Comparison of ENCODE assay signal across 1 cellular context in the genomic region with DNA sequence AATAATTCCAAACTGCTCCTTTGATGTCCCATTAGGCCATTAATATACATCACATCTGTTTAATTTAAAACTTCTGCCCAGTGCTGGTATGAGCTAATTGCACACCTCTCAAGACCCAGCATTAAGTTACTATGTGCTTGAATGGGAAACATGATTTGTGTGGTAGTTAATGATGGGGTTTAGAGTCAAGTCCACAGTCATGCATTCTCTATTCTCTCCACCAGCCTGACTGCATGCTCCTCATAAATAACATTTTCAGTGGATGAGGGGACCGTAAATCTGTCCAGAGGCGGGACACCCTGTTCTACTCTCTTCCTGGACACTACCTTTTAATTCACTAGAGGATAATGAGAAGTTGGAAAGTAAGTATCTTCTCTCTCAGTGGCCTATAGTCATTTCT.
TF ChIP-seq lines count a peak whose summit lies in the region.

No MANE protein-coding gene starts in this region.

TF ChIP-seq in K562, 482 proteins besides CTCF, POLR2A, EP300 and RAD21 (continued from another document):
- TF ChIP-seq, protein P1, sequence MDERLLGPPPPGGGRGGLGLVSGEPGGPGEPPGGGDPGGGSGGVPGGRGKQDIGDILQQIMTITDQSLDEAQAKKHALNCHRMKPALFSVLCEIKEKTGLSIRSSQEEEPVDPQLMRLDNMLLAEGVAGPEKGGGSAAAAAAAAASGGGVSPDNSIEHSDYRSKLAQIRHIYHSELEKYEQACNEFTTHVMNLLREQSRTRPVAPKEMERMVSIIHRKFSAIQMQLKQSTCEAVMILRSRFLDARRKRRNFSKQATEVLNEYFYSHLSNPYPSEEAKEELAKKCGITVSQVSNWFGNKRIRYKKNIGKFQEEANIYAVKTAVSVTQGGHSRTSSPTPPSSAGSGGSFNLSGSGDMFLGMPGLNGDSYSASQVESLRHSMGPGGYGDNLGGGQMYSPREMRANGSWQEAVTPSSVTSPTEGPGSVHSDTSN (CRISPR knock-in tag; IDR thresholded peaks at IDR 0.05; ENCODE audit: low read depth): no peak
- TF ChIP-seq, protein P1 (tag; conservative IDR thresholded peaks at IDR 0.05; ENCODE audit: low read depth): peak; percentile 41; the same call in 1 of the 2 replicates
- no peak for TF ChIP-seq PTRF (tag; IDR thresholded peaks at IDR 0.05)
- TF ChIP-seq, protein P2, sequence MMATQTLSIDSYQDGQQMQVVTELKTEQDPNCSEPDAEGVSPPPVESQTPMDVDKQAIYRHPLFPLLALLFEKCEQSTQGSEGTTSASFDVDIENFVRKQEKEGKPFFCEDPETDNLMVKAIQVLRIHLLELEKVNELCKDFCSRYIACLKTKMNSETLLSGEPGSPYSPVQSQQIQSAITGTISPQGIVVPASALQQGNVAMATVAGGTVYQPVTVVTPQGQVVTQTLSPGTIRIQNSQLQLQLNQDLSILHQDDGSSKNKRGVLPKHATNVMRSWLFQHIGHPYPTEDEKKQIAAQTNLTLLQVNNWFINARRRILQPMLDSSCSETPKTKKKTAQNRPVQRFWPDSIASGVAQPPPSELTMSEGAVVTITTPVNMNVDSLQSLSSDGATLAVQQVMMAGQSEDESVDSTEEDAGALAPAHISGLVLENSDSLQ (IDR thresholded peaks at IDR 0.05): peak; percentile 33; the same call in 1 of the 2 replicates
